In the genomic region with DNA sequence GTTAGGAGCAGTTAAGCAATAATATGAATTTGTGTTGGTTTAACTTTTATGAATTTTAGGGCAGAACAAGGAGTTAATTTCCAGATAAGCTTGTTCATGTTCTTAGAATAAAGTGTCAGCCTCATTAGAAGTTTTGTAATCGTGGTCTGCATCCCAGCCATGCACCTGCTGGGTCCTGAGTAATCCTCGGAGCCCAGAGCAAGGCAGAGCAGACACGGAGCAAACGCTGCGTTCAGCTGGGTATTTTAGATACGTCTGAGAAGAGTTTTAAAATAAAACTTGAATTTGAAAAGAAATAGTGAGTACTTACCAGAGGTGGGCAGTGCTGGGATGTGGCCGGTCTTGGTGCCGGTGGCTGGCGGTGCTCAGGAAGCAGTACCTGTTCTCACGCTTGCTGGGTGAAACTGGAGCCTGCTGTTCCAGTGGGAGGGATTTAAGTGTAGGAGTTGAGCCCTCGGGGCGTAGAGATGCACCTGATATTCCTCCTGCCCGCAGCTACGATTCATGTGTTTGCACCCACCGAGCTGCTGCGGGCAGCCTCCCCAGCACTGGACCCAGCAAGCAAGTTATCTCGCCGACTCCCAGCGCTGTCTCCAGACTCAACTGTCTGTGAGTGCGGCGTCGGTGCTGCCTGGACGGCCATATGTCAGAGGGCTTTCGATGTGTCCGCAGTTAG, we compare ENCODE assay signal across 14 cellular contexts. TPM values are rescaled to one million over a fixed set of nuclear protein-coding genes. Genes with fewer than 3 reads are reported as not detected.
A peak's percentile ranks its signal among the peaks of the same experiment; 100 is the strongest.
DNase-seq lines count a peak whose midpoint lies in the region; ATAC-seq lines count a peak whose summit lies in the region.
"Had no signal": no experiment of that assay in that cellular context is flagged by ENCODE, and none has a peak within 500 bp of the region (broad histone marks: within the 10 kb centered on the region; RNA-seq: fewer than 3 reads in every experiment).

A gene (minus strand): TSS at position 406 of the 676 bp plus-strand sequence. CDS start 7,568 bp downstream, outside the sequence.

- no peak for ATAC-seq in HG03432 (IDR thresholded peaks at IDR 0.05; ENCODE audit: unreplicated experiment)

- H3K4me2 ChIP-seq in skeletal muscle satellite cell (ENCODE audit: low read length), result peak within 1 kb of the TSS; percentile 51

- H3K4me1 ChIP-seq in skeletal muscle satellite cell (ENCODE audit: control insufficient read depth, insufficient read depth, low read length), result peaks cover 27% of the 10 kb centered on the region
- H3K4me1 ChIP-seq: ascending aorta had no signal

- H3K36me3 ChIP-seq in H7 (replicated peaks; ENCODE audit: control insufficient read depth, insufficient read depth, low read length), result peaks cover 1% of the 10 kb centered on the region
- no peaks in the 10 kb centered on the region for H3K36me3 ChIP-seq in skeletal muscle satellite cell (ENCODE audit: insufficient read depth, low read length)

- DNase-seq in H7 (peak; percentile 58), NCI-H526 treated with DMSO at 0.1 percent for 48 hours (lab: John Stamatoyannopoulos, UW) (peak; percentile 76), islet precursor cell (peak; percentile 90), cerebellar nuclear complex (lab: John Stamatoyannopoulos, UW) (no peak), NOMO-1 treated with dmso at 0.1 percent for 144 hours (lab: John Stamatoyannopoulos, UW; ENCODE audit: unreplicated experiment) (no peak), foreskin melanocyte (no peak)
- DNase-seq: activated T-cell treated with anti-CD3 and anti-CD28 coated beads, Interleukin-2, amount 50 U/mL, for 1 hour; GDM1; SJCRH30; small intestine had no signal

- peak within 1 kb of the TSS; percentile 51 for H3K9ac ChIP-seq in skeletal muscle satellite cell (ENCODE audit: low read depth, low read length)
- H3K9ac ChIP-seq: BLaER1 had no signal

- no peaks in the 10 kb centered on the region for H3K27me3 ChIP-seq in H7 (ENCODE audit: control insufficient read depth, insufficient read depth, low read length)
- H3K27me3 ChIP-seq in skeletal muscle satellite cell (ENCODE audit: control insufficient read depth, insufficient read depth, low read length), result no peaks in the 10 kb centered on the region
- H3K27me3 ChIP-seq: ascending aorta, BLaER1, SJCRH30 had no signal

- H3K4me3 ChIP-seq in H7 (ENCODE audit: insufficient read depth, low read depth, low read length) (no peak within 1 kb of the TSS), skeletal muscle satellite cell (ENCODE audit: low read length) (no peak within 1 kb of the TSS)
- H3K4me3 ChIP-seq: ascending aorta, BLaER1, SJCRH30 had no signal

- no peaks in the 10 kb centered on the region for H3K9me3 ChIP-seq in skeletal muscle satellite cell (replicated peaks; ENCODE audit: low read length)
- H3K9me3 ChIP-seq: ascending aorta, BLaER1, SJCRH30 had no signal

RNA-seq across cellular contexts. Expression of the gene that starts here (rescaled TPM):
- not detected in 2 replicates for total RNA-seq in H7 (2014; rRNA removed; shearing (Covaris generic))
- not detected in 2 replicates for total RNA-seq in skeletal muscle satellite cell (2012; rRNA removed)
- total RNA-seq: ascending aorta, SJCRH30 had no signal

Comparison
In these comparisons a context has a peak if more than half of its experiments do, and no peak if none do; other contexts are left out.
1. Peak in DNase-seq in H7; RNA of the gene not detected or under 1 TPM.
2. DNase-seq: peak in NCI-H526 treated with DMSO at 0.1 percent for 48 hours (single experiment) and islet precursor cell (single experiment); none in cerebellar nuclear complex (0 of 2), NOMO-1 treated with dmso at 0.1 percent for 144 hours (single experiment) and foreskin melanocyte (single experiment).